In the genomic region with DNA sequence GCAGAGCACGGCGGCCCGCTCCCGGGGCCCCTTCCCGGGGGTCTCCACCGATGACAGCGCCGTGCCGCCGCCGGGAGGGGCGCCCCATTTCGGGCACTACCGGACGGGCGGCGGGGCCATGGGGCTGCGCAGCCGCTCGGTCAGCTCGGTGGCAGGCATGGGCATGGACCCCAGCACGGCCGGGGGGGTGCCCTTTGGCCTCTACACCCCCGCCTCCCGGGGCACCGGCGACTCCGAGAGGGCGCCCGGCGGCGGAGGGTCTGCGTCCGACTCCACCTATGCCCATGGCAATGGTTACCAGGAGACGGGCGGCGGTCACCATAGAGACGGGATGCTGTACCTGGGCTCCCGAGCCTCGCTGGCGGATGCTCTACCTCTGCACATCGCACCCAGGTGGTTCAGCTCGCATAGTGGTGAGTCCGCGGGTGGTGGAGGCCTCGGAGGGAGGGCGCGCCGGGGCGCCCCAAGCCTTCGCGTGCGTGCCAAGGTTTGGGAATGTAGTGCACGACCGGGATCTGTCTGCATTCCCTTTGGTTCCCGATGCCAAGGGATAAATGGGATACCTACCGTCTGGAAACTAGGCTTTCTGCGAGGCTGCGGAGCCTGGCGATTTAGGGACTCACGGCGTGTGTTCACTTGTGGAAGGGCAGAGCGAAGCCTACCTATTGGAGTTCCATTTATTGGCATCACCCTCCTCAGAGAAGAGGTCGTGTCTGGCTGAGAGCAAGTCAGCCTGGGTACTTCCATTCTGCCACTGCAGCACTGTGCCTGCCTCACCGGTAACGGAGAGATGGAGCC, we compare ENCODE assay signal across 8 cellular contexts. TPM values are rescaled to one million over a fixed set of nuclear protein-coding genes. Genes with fewer than 3 reads are reported as not detected.
A peak's percentile ranks its signal among the peaks of the same experiment; 100 is the strongest.
DNase-seq lines count a peak whose midpoint lies in the region; ATAC-seq and TF ChIP-seq lines count a peak whose summit lies in the region.

No MANE protein-coding gene starts in this region.

- no peaks in the 10 kb centered on the region for H3K36me3 ChIP-seq in SK-N-SH (replicated peaks in 1 of 2; ENCODE audit: control insufficient read depth in 1 of 2, insufficient read depth in 2 of 2, low read length in 1 of 2)
- no peaks in the 10 kb centered on the region for H3K36me3 ChIP-seq in adipocyte (ENCODE audit: control insufficient read depth, insufficient read depth, low read length, severe bottlenecking)

- TF ChIP-seq EP300 in SK-N-SH (IDR thresholded peaks at IDR 0.05; ENCODE audit: borderline replicate concordance in 1 of 2, low read depth in 1 of 2, low read length in 1 of 2): no peak

- H3K4me3 ChIP-seq in SK-N-SH (ENCODE audit: low read depth in 2 of 2, low read length in 1 of 2) (peak overlapping the region; percentile 72 to 76), adipocyte (ENCODE audit: low read length) (peak overlapping the region; percentile 85)

- H2AFZ ChIP-seq in SK-N-SH (ENCODE audit: low read depth): peak overlapping the region; percentile 27; the same call in 1 of the 2 replicates

- H3K4me1 ChIP-seq in SK-N-SH (ENCODE audit: control insufficient read depth in 1 of 2, insufficient read depth in 2 of 2, low read depth in 1 of 2, low read length in 1 of 2) (peaks cover 0 to 26% of the 10 kb centered on the region in 2 experiments; a peak in 3 of 4 replicates), adipocyte (ENCODE audit: control insufficient read depth, insufficient read depth, low read length) (peaks cover 24% of the 10 kb centered on the region)

- no peak for TF ChIP-seq CTCF in GM10248 (IDR thresholded peaks at IDR 0.05; ENCODE audit: control extremely low read depth, extremely low read depth, low read depth, missing control alignments)
- TF ChIP-seq CTCF in SK-N-SH (IDR thresholded peaks at IDR 0.05): 0 out of 2 replicates have a peak, but pooled peaks have one; percentile 20

- intact Hi-C loops in left ventricle myocardium superior (cut with micrococcal nuclease): loop anchor here (5.0 kb wide), 1 partner anchor 107 kb away; no protein-coding TSS in a partner anchor
- intact Hi-C loops in posterior vena cava (cut with DNase I): loop anchor here (2.0 to 10.0 kb wide), 2 partner anchors 65 to 111 kb away; no protein-coding TSS in a partner anchor

- WGBS in SK-N-SH (ENCODE audit: low lambda C conversion rate): 2% methylated on average over 39 of the region's 66 CpGs

- no peaks in the 10 kb centered on the region for H3K27me3 ChIP-seq in SK-N-SH (ENCODE audit: insufficient read depth)
- no peaks in the 10 kb centered on the region for H3K27me3 ChIP-seq in adipocyte (replicated peaks; ENCODE audit: control insufficient read depth, insufficient read depth, low read length)

- DNase-seq in GM10248 (ENCODE audit: extremely low spot score): peak; percentile 51
- DNase-seq in SK-N-SH: peak; percentile 74
- peak; percentile 77 for DNase-seq in adipocyte (ENCODE audit: low read depth)
- DNase-seq in left ventricle myocardium superior: peak; percentile 64
- peak; percentile 86 for DNase-seq in posterior vena cava (ENCODE audit: low spot score)
- DNase-seq in middle frontal gyrus (ENCODE audit: extremely low spot score, low spot score): no peak

- ATAC-seq in HG03175 (IDR thresholded peaks at IDR 0.05; ENCODE audit: unreplicated experiment) (peak; percentile 34), left ventricle myocardium superior (peak; percentile 33), GM21390 (IDR thresholded peaks at IDR 0.05; ENCODE audit: unreplicated experiment) (no peak)

- peak overlapping the region; percentile 31 to 80; a peak in 3 of 4 replicates for H3K27ac ChIP-seq in SK-N-SH (ENCODE audit: low read depth in 2 of 2, low read length in 1 of 2)

- peaks cover 58% of the 10 kb centered on the region for H3K79me2 ChIP-seq in SK-N-SH (ENCODE audit: insufficient read depth)

- no peaks in the 10 kb centered on the region for H3K9me2 ChIP-seq in SK-N-SH

- H4K20me1 ChIP-seq in SK-N-SH (ENCODE audit: insufficient read depth): peaks cover 52% of the 10 kb centered on the region

- no peak for TF ChIP-seq RAD21 in SK-N-SH (IDR thresholded peaks at IDR 0.05; ENCODE audit: low read length)

- H3K9me3 ChIP-seq in SK-N-SH (no peaks in the 10 kb centered on the region), adipocyte (ENCODE audit: control insufficient read depth, low read length) (no peaks in the 10 kb centered on the region)

- peaks cover 8% of the 10 kb centered on the region for H3F3A ChIP-seq in SK-N-SH (replicated peaks; ENCODE audit: insufficient read depth)

- CTCF ChIA-PET in GM10248 (lab: Yijun Ruan, JAX): interaction anchor here (2.0 to 6.1 kb wide), 5 partner anchors 12 to 111 kb away, joined by 4 to 108 read pairs (median 18); a partner anchor contains a TSS
- CTCF ChIA-PET in SK-N-SH (lab: Yijun Ruan, JAX): interaction anchor here (1.8 to 6.2 kb wide), 3 partner anchors 55 to 111 kb away, joined by 4 to 182 read pairs (median 28); no protein-coding TSS in a partner anchor

- peak overlapping the region; percentile 83 for H3K9ac ChIP-seq in SK-N-SH
- peak overlapping the region; percentile 71 for H3K9ac ChIP-seq in adipocyte (ENCODE audit: low read length)

- peak overlapping the region; percentile 84 for H3K4me2 ChIP-seq in SK-N-SH

- POLR2A ChIA-PET in GM10248 (lab: Yijun Ruan, JAX): no interaction called here
- POLR2A ChIA-PET in SK-N-SH (lab: Yijun Ruan, JAX): no interaction called here

TF ChIP-seq in SK-N-SH, 30 proteins besides CTCF, POLR2A, EP300 and RAD21:
- TF ChIP-seq FOXM1 (IDR thresholded peaks at IDR 0.05; ENCODE audit: low read depth) (no peak), RFX5 (IDR thresholded peaks at IDR 0.05; ENCODE audit: low read length) (no peak), SMC3 (IDR thresholded peaks at IDR 0.05; ENCODE audit: low read depth, low read length) (no peak), NFIC (IDR thresholded peaks at IDR 0.05; ENCODE audit: borderline replicate concordance) (no peak), GABPA (IDR thresholded peaks at IDR 0.05; ENCODE audit: low read depth) (no peak), NRF1 (IDR thresholded peaks at IDR 0.05; ENCODE audit: low read depth, low read length) (no peak), RCOR1 (IDR thresholded peaks at IDR 0.05; ENCODE audit: low read length) (no peak), YY1 (IDR thresholded peaks at IDR 0.05; ENCODE audit: low read depth) (no peak), SIN3A (IDR thresholded peaks at IDR 0.05; ENCODE audit: borderline replicate concordance, low read depth, low read length) (no peak), TCF12 (IDR thresholded peaks at IDR 0.05) (no peak), EZH2phosphoT487 (IDR thresholded peaks at IDR 0.05; ENCODE audit: borderline replicate concordance, low read depth) (no peak)
- TF ChIP-seq, protein P1, sequence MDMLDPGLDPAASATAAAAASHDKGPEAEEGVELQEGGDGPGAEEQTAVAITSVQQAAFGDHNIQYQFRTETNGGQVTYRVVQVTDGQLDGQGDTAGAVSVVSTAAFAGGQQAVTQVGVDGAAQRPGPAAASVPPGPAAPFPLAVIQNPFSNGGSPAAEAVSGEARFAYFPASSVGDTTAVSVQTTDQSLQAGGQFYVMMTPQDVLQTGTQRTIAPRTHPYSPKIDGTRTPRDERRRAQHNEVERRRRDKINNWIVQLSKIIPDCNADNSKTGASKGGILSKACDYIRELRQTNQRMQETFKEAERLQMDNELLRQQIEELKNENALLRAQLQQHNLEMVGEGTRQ (IDR thresholded peaks at IDR 0.05; ENCODE audit: borderline replicate concordance, low read depth, low read length): no peak
- TF ChIP-seq, protein P2, sequence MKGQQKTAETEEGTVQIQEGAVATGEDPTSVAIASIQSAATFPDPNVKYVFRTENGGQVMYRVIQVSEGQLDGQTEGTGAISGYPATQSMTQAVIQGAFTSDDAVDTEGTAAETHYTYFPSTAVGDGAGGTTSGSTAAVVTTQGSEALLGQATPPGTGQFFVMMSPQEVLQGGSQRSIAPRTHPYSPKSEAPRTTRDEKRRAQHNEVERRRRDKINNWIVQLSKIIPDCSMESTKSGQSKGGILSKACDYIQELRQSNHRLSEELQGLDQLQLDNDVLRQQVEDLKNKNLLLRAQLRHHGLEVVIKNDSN (IDR thresholded peaks at IDR 0.05; ENCODE audit: borderline replicate concordance, low read depth): no peak
TF ChIP-seq in SK-N-SH: peak in this region for 0.

RNA-seq across cellular contexts. Expression of a gene that starts 1.1 kb away (rescaled TPM):
- polyA plus RNA-seq in SK-N-SH (2012; rRNA removed): 20.6 and 23.7 TPM in 2 replicates
- 18.6 and 19.8 TPM in 2 replicates for polyA plus RNA-seq in SK-N-SH (2012; cell fraction: cytosol; rRNA removed)
- 35.4 and 43.3 TPM in 2 replicates for polyA plus RNA-seq in SK-N-SH (2012; cell fraction: nucleus; rRNA removed)
- total RNA-seq in left ventricle myocardium superior (24.5 TPM), posterior vena cava (10 to 100 TPM; 15.4 to 23.5 TPM)

RNA-seq across cellular contexts. Expression of a gene that starts 15.0 kb away (rescaled TPM):
- polyA plus RNA-seq in SK-N-SH (2012; rRNA removed): 48.2 and 60.2 TPM in 2 replicates
- 27.2 and 30.0 TPM in 2 replicates for polyA plus RNA-seq in SK-N-SH (2012; cell fraction: cytosol; rRNA removed)
- polyA plus RNA-seq in SK-N-SH (2012; cell fraction: nucleus; rRNA removed): 164 and 199 TPM in 2 replicates
- total RNA-seq in left ventricle myocardium superior (59.6 TPM), posterior vena cava (10 to 100 TPM; 32.4 to 32.8 TPM)
